In the genomic region with DNA sequence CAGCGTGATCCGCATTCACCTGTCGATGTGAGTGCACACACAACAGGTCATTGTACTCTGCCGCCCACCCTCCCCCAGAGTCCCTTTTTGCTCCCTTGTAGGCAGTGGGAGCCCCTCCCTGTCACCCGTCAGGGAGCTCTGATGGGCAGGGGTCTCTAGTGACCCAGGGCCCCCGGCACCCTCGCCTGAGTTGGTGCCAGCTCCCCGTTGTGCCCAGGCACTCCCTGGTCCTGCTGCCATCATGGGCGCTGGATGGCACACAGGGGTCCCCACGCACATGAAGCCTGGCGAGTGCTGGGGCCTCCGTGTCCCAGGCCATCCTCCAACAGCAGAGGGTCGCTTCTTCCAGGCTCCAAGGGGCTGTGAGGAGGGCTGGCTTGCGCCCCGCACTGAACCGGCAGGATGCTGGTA, we compare ENCODE assay signal across 17 cellular contexts. TPM values are rescaled to one million over a fixed set of nuclear protein-coding genes. Genes with fewer than 3 reads are reported as not detected.
"Had no signal": no experiment of that assay in that cellular context is flagged by ENCODE, and none has a peak within 500 bp of the region (broad histone marks: within the 10 kb centered on the region; RNA-seq: fewer than 3 reads in every experiment).

No MANE protein-coding gene starts in this region.

- DNase-seq: activated CD4-positive, alpha-beta memory T cell treated with anti-CD3 and anti-CD28 coated beads, Interleukin-2, amount 10 ng/mL, durations not matched to agents 7 days and 5 days; activated CD4-positive, alpha-beta T cell treated with anti-CD3 and anti-CD28 coated beads for 36 hours; activated effector memory CD4-positive, alpha-beta T cell treated with Interleukin-2 at 50 U/mL for 16 hours; activated naive CD4-positive, alpha-beta T cell treated with anti-CD3 and anti-CD28 coated beads, Interleukin-2, amount 50 U/mL, for 16 hours; activated T-cell treated with anti-CD3 and anti-CD28 coated beads, Interleukin-2, amount 50 U/mL, for 4 hours; caudate nucleus; effector CD8-positive, alpha-beta T cell; foreskin melanocyte; head of caudate nucleus; immature natural killer cell; left cardiac atrium; lower lobe of right lung; tibial artery; WERI-Rb-1 had no signal

- H3K27ac ChIP-seq: coronary artery, tibial artery, WERI-Rb-1 had no signal

- H3K27me3 ChIP-seq: tibial artery had no signal

- ATAC-seq: activated CD4-positive, alpha-beta T cell treated with anti-CD3 and anti-CD28 coated beads for 36 hours; activated T-cell treated with anti-CD3 and anti-CD28 coated beads, Interleukin-2, amount 50 U/mL, for 4 hours; left cardiac atrium; sciatic nerve; stimulated activated memory B cell treated with anti-CD40 and anti-IgM and Interleukin-4, amounts not matched to agents 10 μg/mL and 1 μg/mL and 100 μg/mL, for 72 hours had no signal

- H3K4me3 ChIP-seq: coronary artery, lower lobe of right lung, tibial artery had no signal

- H3K9me3 ChIP-seq: lower lobe of right lung, tibial artery had no signal

- H3K4me1 ChIP-seq: lower lobe of right lung had no signal

RNA-seq across cellular contexts. Expression of gene KIAA1614, which starts 35.2 kb away (rescaled TPM):
- polyA plus RNA-seq: immature natural killer cell had no signal
